ENCODE assay signal across 11 cellular contexts in the genomic region with DNA sequence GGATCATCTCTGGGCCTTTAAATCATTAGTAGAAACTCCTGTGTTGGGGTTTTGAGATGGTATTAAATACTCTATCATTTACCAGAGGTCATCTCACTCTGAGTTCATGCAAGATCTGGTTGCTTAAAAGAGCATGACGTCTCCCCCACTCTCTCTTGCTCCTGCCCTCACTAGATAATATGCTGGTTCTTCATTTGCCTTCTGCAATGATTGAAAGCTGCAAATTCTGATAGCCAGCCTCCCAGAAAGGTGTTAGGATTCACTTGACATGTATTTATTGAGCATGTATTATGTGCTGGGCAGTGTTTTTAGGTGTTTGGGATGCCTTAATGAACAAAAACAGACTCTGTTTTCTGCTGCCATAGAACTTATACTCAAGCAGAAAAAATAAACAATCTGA. TPM values are rescaled to one million over a fixed set of nuclear protein-coding genes. Genes with fewer than 3 reads are reported as not detected.
"Had no signal": no experiment of that assay in that cellular context is flagged by ENCODE, and none has a peak within 500 bp of the region (broad histone marks: within the 10 kb centered on the region; RNA-seq: fewer than 3 reads in every experiment).

No MANE protein-coding gene starts in this region.

- H3K27ac Mint-ChIP-seq: GM23338, H9, HFFc6 had no signal

- FAIRE-seq: H1, H54 had no signal

- H3K4me2 ChIP-seq: GM23338 had no signal

- H3K4me3 Mint-ChIP-seq: GM23338, H9, HFFc6 had no signal

- H3K4me1 ChIP-seq: HAP-1 had no signal

- H2AFZ ChIP-seq: GM23248, GM23338 had no signal

- DNase-seq: GM23248, GOT3, H7, H9, HCEC 1CT, HFFc6 had no signal

- H3K9me3 ChIP-seq: HAP-1 had no signal

- ATAC-seq: GM23338, HCT116 had no signal

- H3K4me3 ChIP-seq: GM23248, GM23338, HAP-1 had no signal

- H3K27ac ChIP-seq: GM23248 had no signal

- H3K9ac ChIP-seq: GM23248 had no signal

- H3K36me3 ChIP-seq: HAP-1 had no signal

RNA-seq across cellular contexts. Expression of a gene that starts 41.2 kb away (rescaled TPM):
- total RNA-seq: GM23248 had no signal
- polyA plus RNA-seq: GM23248 had no signal
